8 cellular contexts compared by ENCODE assay signal in genomic region chr15:88913017-88913849, GRCh38. TPM values are rescaled to one million over a fixed set of nuclear protein-coding genes. Genes with fewer than 3 reads are reported as not detected.
A peak's percentile ranks its signal among the peaks of the same experiment; 100 is the strongest.
DNase-seq lines count a peak whose midpoint lies in the region; ATAC-seq and TF ChIP-seq lines count a peak whose summit lies in the region.

Gene MFGE8, minus strand, starts transcription at chr15:88913379. Its CDS starts 60 bp downstream, at chr15:88913319.

- ATAC-seq in GM21515 (IDR thresholded peaks at IDR 0.05; ENCODE audit: unreplicated experiment) (peak; percentile 72), right cardiac atrium (peak; percentile 90)

- no peak for TF ChIP-seq CTCF in vagina (IDR thresholded peaks at IDR 0.05)

- H3K4me3 ChIP-seq in right cardiac atrium (ENCODE audit: low read length) = peak within 1 kb of the TSS; percentile 52
- H3K4me3 ChIP-seq in vagina = peak within 1 kb of the TSS; percentile 57 to 83

- H3K27me3 Mint-ChIP-seq in T-helper 2 cell treated with Interferon-gamma antibody and Interleukin-4, amounts not matched to agents 5 μg/mL and 100 μg/mL, for 36 hours (ENCODE audit: low read depth) = peaks cover 7% of the 10 kb centered on the region

- peaks cover 14% of the 10 kb centered on the region for H3K4me1 Mint-ChIP-seq in T-helper 2 cell treated with Interferon-gamma antibody and Interleukin-4, amounts not matched to agents 5 μg/mL and 100 μg/mL, for 36 hours (ENCODE audit: low read depth)

- H3K9me3 ChIP-seq in right cardiac atrium (ENCODE audit: control insufficient read depth, low read length) = no peaks in the 10 kb centered on the region
- no peaks in the 10 kb centered on the region for H3K9me3 ChIP-seq in vagina

- H3K4me1 ChIP-seq in right cardiac atrium (ENCODE audit: control insufficient read depth, insufficient read depth, low read length) = peaks cover 13% of the 10 kb centered on the region
- peaks cover 41% of the 10 kb centered on the region for H3K4me1 ChIP-seq in vagina

- peaks cover 2% of the 10 kb centered on the region for H3K36me3 Mint-ChIP-seq in T-helper 2 cell treated with Interferon-gamma antibody and Interleukin-4, amounts not matched to agents 5 μg/mL and 100 μg/mL, for 36 hours (ENCODE audit: low read depth)

- DNase-seq in D341Med (ENCODE audit: low spot score) = peak; percentile 86
- DNase-seq in HuH-7.5 (ENCODE audit: low spot score) = peak; percentile 82
- DNase-seq in T-helper 2 cell treated with Interferon-gamma antibody and Interleukin-4, amounts not matched to agents 5 μg/mL and 100 μg/mL, for 36 hours (ENCODE audit: low spot score) = peak; percentile 72
- DNase-seq in right cardiac atrium = peak; percentile 84 to 93 (median 92)
- peak; percentile 59 for DNase-seq in putamen (ENCODE audit: low spot score)
- no peak for DNase-seq in vagina (ENCODE audit: extremely low spot score in 2 of 2)

- WGBS in right cardiac atrium = under 1% methylated on average over 67 of the region's 67 CpGs

- H3K4me3 Mint-ChIP-seq in T-helper 2 cell treated with Interferon-gamma antibody and Interleukin-4, amounts not matched to agents 5 μg/mL and 100 μg/mL, for 36 hours = peak within 1 kb of the TSS; percentile 84

- H3K27me3 ChIP-seq in right cardiac atrium (ENCODE audit: control insufficient read depth, insufficient read depth) (no peaks in the 10 kb centered on the region), vagina (no peaks in the 10 kb centered on the region)

- peak within 1 kb of the TSS; percentile 72 for H3K27ac ChIP-seq in angular gyrus (ENCODE audit: low read depth, low read length)
- H3K27ac ChIP-seq in right cardiac atrium (ENCODE audit: low read length) = peak within 1 kb of the TSS; percentile 39
- peak within 1 kb of the TSS; percentile 89 for H3K27ac ChIP-seq in vagina

- H3K27ac Mint-ChIP-seq in T-helper 2 cell treated with Interferon-gamma antibody and Interleukin-4, amounts not matched to agents 5 μg/mL and 100 μg/mL, for 36 hours = peak within 1 kb of the TSS; percentile 86

- peaks cover 0 to 19% of the 10 kb centered on the region in 2 donors for H3K36me3 ChIP-seq in vagina

- peak in 1 of 2 donors; percentile 69 for TF ChIP-seq POLR2A in vagina (IDR thresholded peaks at IDR 0.05)

- H3K9me3 Mint-ChIP-seq in T-helper 2 cell treated with Interferon-gamma antibody and Interleukin-4, amounts not matched to agents 5 μg/mL and 100 μg/mL, for 36 hours = no peaks in the 10 kb centered on the region

- intact Hi-C loops in right cardiac atrium (cut with DNase I) (loop anchor here in 1 of 4 donors (5.0 kb wide), 1 partner anchor 104 kb away; no protein-coding TSS in a partner anchor), vagina (cut with DNase I) (loop anchor here (5.0 kb wide), 1 partner anchor 104 kb away; no protein-coding TSS in a partner anchor)

RNA-seq across cellular contexts. Expression of gene MFGE8, which starts in this region (rescaled TPM):
- total RNA-seq in right cardiac atrium (100 to 1,000 TPM; 200 to 347 (median 278) TPM), vagina (513 TPM)
- polyA plus RNA-seq in right cardiac atrium = 289 TPM

Comparison
In these comparisons a context has a peak if more than half of its experiments do, and no peak if none do; other contexts are left out.
1. DNase-seq: peak in D341Med (single experiment), HuH-7.5 (single experiment), T-helper 2 cell treated with Interferon-gamma antibody and Interleukin-4, amounts not matched to agents 5 μg/mL and 100 μg/mL, for 36 hours (single experiment), right cardiac atrium (3 of 3) and putamen (single experiment); none in vagina (0 of 2).
2. H3K27ac ChIP-seq: peak in every context shown above with its lines; median percentile 89 in vagina; 72 in angular gyrus; 39 in right cardiac atrium.